Comparison of ENCODE assay signal across 9 cellular contexts in the genomic region with DNA sequence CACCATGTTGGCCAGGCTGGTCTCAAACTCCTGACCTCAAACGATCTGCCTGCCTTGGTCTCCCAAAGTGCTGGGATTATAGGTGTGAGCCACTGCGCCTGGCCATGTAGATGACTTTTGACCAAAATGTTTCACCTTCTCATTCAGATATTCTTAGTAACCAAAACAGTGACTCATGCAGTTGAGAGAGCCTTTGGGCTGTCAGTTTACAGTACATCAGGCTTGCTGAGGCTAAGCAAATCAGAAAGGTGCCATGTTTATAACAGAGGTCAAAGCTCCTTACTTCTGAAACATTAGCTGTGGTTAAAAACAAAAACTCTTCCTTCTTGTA.
A peak's percentile ranks its signal among the peaks of the same experiment; 100 is the strongest.
DNase-seq lines count a peak whose midpoint lies in the region; ATAC-seq and TF ChIP-seq lines count a peak whose summit lies in the region.
"Had no signal": no experiment of that assay in that cellular context is flagged by ENCODE, and none has a peak within 500 bp of the region (broad histone marks: within the 10 kb centered on the region; RNA-seq: fewer than 3 reads in every experiment).

No MANE protein-coding gene starts in this region.

- peak; percentile 48 for DNase-seq in NK-92 treated with Interleukin-12 subunit alpha and Interleukin-12 subunit beta, amount 100 ng/mL, for 24 hours (lab: John Stamatoyannopoulos, UW)
- DNase-seq in NK-92 (lab: John Stamatoyannopoulos, UW; ENCODE audit: unreplicated experiment), result no peak
- no peak for DNase-seq in RWPE2 (ENCODE audit: low spot score)
- peak; percentile 53 to 71 for DNase-seq in foreskin fibroblast
- no peak for DNase-seq in globus pallidus (ENCODE audit: low spot score)
- DNase-seq in DMS79 treated with DMSO at 0.1 percent for 48 hours (lab: John Stamatoyannopoulos, UW), result no peak
- DNase-seq in posterior cingulate gyrus, result no peak

- H3K36me3 ChIP-seq in RWPE2 (ENCODE audit: low read depth), result peaks cover 17% of the 10 kb centered on the region

- ATAC-seq in HG02763 (IDR thresholded peaks at IDR 0.05; ENCODE audit: unreplicated experiment) (peak; percentile 73), RWPE2 (ENCODE audit: low read depth) (peak; percentile 49; the same call in 1 of the 3 replicates)

- intact Hi-C loops in posterior cingulate gyrus (cut with DNase I), result no loop called here

- H3K4me3 ChIP-seq in RWPE2 (ENCODE audit: severe bottlenecking) (no peak overlapping the region), foreskin fibroblast (ENCODE audit: low read depth in 1 of 2, low read length in 2 of 2) (no peak overlapping the region)

- TF ChIP-seq CTCF in RWPE2 (IDR thresholded peaks at IDR 0.05; ENCODE audit: poor library complexity, severe bottlenecking), result no peak
- TF ChIP-seq CTCF in foreskin fibroblast (IDR thresholded peaks at IDR 0.05; ENCODE audit: low read depth, low read length), result no peak

- no peak overlapping the region for H3K27ac ChIP-seq in RWPE2 (ENCODE audit: poor library complexity, severe bottlenecking)
- H3K27ac ChIP-seq: 22Rv1 had no signal

- H3K9me3 ChIP-seq in RWPE2 (ENCODE audit: severe bottlenecking), result no peaks in the 10 kb centered on the region

- no peaks in the 10 kb centered on the region for H3K27me3 ChIP-seq in RWPE2 (ENCODE audit: insufficient read depth, poor library complexity, severe bottlenecking)

- H3K4me1 ChIP-seq in RWPE2 (ENCODE audit: insufficient read depth, poor library complexity, severe bottlenecking), result no peaks in the 10 kb centered on the region

Comparison
In these comparisons a context has a peak if more than half of its experiments do, and no peak if none do; other contexts are left out.
1. DNase-seq: peak in NK-92 treated with Interleukin-12 subunit alpha and Interleukin-12 subunit beta, amount 100 ng/mL, for 24 hours (single experiment) and foreskin fibroblast (2 of 2); none in NK-92 (single experiment), RWPE2 (single experiment), globus pallidus (single experiment), DMS79 treated with DMSO at 0.1 percent for 48 hours (single experiment) and posterior cingulate gyrus (0 of 10).